Comparison of ENCODE assay signal across 9 cellular contexts in genomic region chr5:72015103-72015548, GRCh38.
DNase-seq lines count a peak whose midpoint lies in the region; ATAC-seq and TF ChIP-seq lines count a peak whose summit lies in the region.
"Had no signal": no experiment of that assay in that cellular context is flagged by ENCODE, and none has a peak within 500 bp of the region (broad histone marks: within the 10 kb centered on the region; RNA-seq: fewer than 3 reads in every experiment).

No MANE protein-coding gene starts in this region.

- H3K4me3 Mint-ChIP-seq in activated CD8-positive, alpha-beta T cell treated with anti-CD3 and anti-CD28 coated beads for 36 hours, result no peak overlapping the region
- no peak overlapping the region for H3K4me3 Mint-ChIP-seq in activated CD8-positive, alpha-beta T cell treated with anti-CD3 and anti-CD28 coated beads, Interleukin-2, amount 10 ng/mL, durations not matched to agents 7 days and 5 days

- no peak overlapping the region for H3K9ac ChIP-seq in subcutaneous abdominal adipose tissue (ENCODE audit: low read length in 5 of 5)
- H3K9ac ChIP-seq: BLaER1 treated with 17β-estradiol and CSF1 and Interleukin-3, amounts not matched to agents 10 nM and 100 nM had no signal

- H3K27me3 Mint-ChIP-seq in activated CD8-positive, alpha-beta T cell treated with anti-CD3 and anti-CD28 coated beads for 36 hours, result peaks cover 24% of the 10 kb centered on the region
- H3K27me3 Mint-ChIP-seq in activated CD8-positive, alpha-beta T cell treated with anti-CD3 and anti-CD28 coated beads, Interleukin-2, amount 10 ng/mL, durations not matched to agents 7 days and 5 days (ENCODE audit: low read depth), result peaks cover 4% of the 10 kb centered on the region

- peaks cover 0 to 5% (median 0%) of the 10 kb centered on the region in 5 donors for H3K9me3 ChIP-seq in subcutaneous abdominal adipose tissue (ENCODE audit: control insufficient read depth in 5 of 5, low read length in 5 of 5)

- H3K4me1 ChIP-seq in subcutaneous abdominal adipose tissue (ENCODE audit: control insufficient read depth in 5 of 5, insufficient read depth in 5 of 5, low read length in 5 of 5), result peaks cover 0 to 7% (median 5%) of the 10 kb centered on the region in 5 donors

- ATAC-seq in activated CD8-positive, alpha-beta T cell treated with anti-CD3 and anti-CD28 coated beads for 36 hours, result peak; percentile 47
- ATAC-seq in activated CD8-positive, alpha-beta T cell treated with anti-CD3 and anti-CD28 coated beads, Interleukin-2, amount 10 ng/mL, durations not matched to agents 7 days and 5 days, result no peak
- no peak for ATAC-seq in activated naive CD4-positive, alpha-beta T cell treated with anti-CD3 and anti-CD28 coated beads, Interleukin-2, amount 50 U/mL, for 72 hours
- ATAC-seq in HG02763 (IDR thresholded peaks at IDR 0.05; ENCODE audit: unreplicated experiment), result no peak
- ATAC-seq in HG03108 (IDR thresholded peaks at IDR 0.05; ENCODE audit: unreplicated experiment), result no peak

- H3K4me1 Mint-ChIP-seq in activated CD8-positive, alpha-beta T cell treated with anti-CD3 and anti-CD28 coated beads for 36 hours (ENCODE audit: low read depth), result peaks cover 2% of the 10 kb centered on the region
- H3K4me1 Mint-ChIP-seq in activated CD8-positive, alpha-beta T cell treated with anti-CD3 and anti-CD28 coated beads, Interleukin-2, amount 10 ng/mL, durations not matched to agents 7 days and 5 days (ENCODE audit: low read depth), result no peaks in the 10 kb centered on the region

- peak; percentile 32 for DNase-seq in activated CD8-positive, alpha-beta T cell treated with anti-CD3 and anti-CD28 coated beads for 36 hours
- no peak for DNase-seq in activated CD8-positive, alpha-beta T cell treated with anti-CD3 and anti-CD28 coated beads, Interleukin-2, amount 10 ng/mL, durations not matched to agents 7 days and 5 days
- DNase-seq in RPMI7951 (ENCODE audit: low read depth) (peak; percentile 92), fibroblast of the aortic adventitia (ENCODE audit: low read depth) (peak; percentile 92)
- DNase-seq in activated naive CD4-positive, alpha-beta T cell treated with anti-CD3 and anti-CD28 coated beads, Interleukin-2, amount 50 U/mL, for 72 hours (ENCODE audit: low spot score in 2 of 2), result no peak

- CTCF ChIA-PET in activated CD8-positive, alpha-beta T cell treated with anti-CD3 and anti-CD28 coated beads for 36 hours (lab: Charles Lee), result no interaction called here
- CTCF ChIA-PET in activated CD8-positive, alpha-beta T cell treated with anti-CD3 and anti-CD28 coated beads, Interleukin-2, amount 10 ng/mL, durations not matched to agents 7 days and 5 days (lab: Charles Lee), result interaction anchor here (1.1 kb wide), 1 partner anchor 8 kb away, joined by 4 read pairs; no protein-coding TSS in a partner anchor

- H3K36me3 Mint-ChIP-seq in activated CD8-positive, alpha-beta T cell treated with anti-CD3 and anti-CD28 coated beads for 36 hours (ENCODE audit: low read depth), result no peaks in the 10 kb centered on the region
- no peaks in the 10 kb centered on the region for H3K36me3 Mint-ChIP-seq in activated CD8-positive, alpha-beta T cell treated with anti-CD3 and anti-CD28 coated beads, Interleukin-2, amount 10 ng/mL, durations not matched to agents 7 days and 5 days (ENCODE audit: low read depth)
- no peaks in the 10 kb centered on the region for H3K36me3 Mint-ChIP-seq in activated naive CD4-positive, alpha-beta T cell treated with anti-CD3 and anti-CD28 coated beads, Interleukin-2, amount 50 U/mL, for 72 hours

- no peak for TF ChIP-seq CTCF in activated CD8-positive, alpha-beta T cell treated with anti-CD3 and anti-CD28 coated beads for 36 hours (IDR thresholded peaks at IDR 0.05)
- TF ChIP-seq CTCF in fibroblast of the aortic adventitia (IDR thresholded peaks at IDR 0.05; ENCODE audit: insufficient read depth, low read length), result no peak

- no peaks in the 10 kb centered on the region for H3K9me3 Mint-ChIP-seq in activated CD8-positive, alpha-beta T cell treated with anti-CD3 and anti-CD28 coated beads for 36 hours
- H3K9me3 Mint-ChIP-seq in activated CD8-positive, alpha-beta T cell treated with anti-CD3 and anti-CD28 coated beads, Interleukin-2, amount 10 ng/mL, durations not matched to agents 7 days and 5 days (ENCODE audit: insufficient read depth), result no peaks in the 10 kb centered on the region
- no peaks in the 10 kb centered on the region for H3K9me3 Mint-ChIP-seq in activated naive CD4-positive, alpha-beta T cell treated with anti-CD3 and anti-CD28 coated beads, Interleukin-2, amount 50 U/mL, for 72 hours

- intact Hi-C loops in activated CD8-positive, alpha-beta T cell treated with anti-CD3 and anti-CD28 coated beads for 36 hours (cut with micrococcal nuclease), result loop anchor here (5.0 kb wide), 1 partner anchor 233 kb away; no protein-coding TSS in a partner anchor

- H3K27ac ChIP-seq in subcutaneous abdominal adipose tissue (ENCODE audit: low read depth, low read length), result no peak overlapping the region
- H3K27ac ChIP-seq: BLaER1 treated with 17β-estradiol and CSF1 and Interleukin-3, amounts not matched to agents 10 nM and 100 nM had no signal

- H3K27me3 ChIP-seq in subcutaneous abdominal adipose tissue (ENCODE audit: control insufficient read depth in 5 of 5, insufficient read depth in 4 of 5, low read length in 5 of 5), result peaks cover 0 to 5% (median 0%) of the 10 kb centered on the region in 5 donors
- H3K27me3 ChIP-seq: BLaER1 treated with 17β-estradiol and CSF1 and Interleukin-3, amounts not matched to agents 10 nM and 100 nM had no signal

- no peak overlapping the region for H3K4me3 ChIP-seq in fibroblast of the aortic adventitia (ENCODE audit: low read depth, low read length)
- peak overlapping the region in 3 of 5 donors; percentile 19 to 30 (median 22) for H3K4me3 ChIP-seq in subcutaneous abdominal adipose tissue (ENCODE audit: low read depth in 1 of 5, low read length in 5 of 5)
- H3K4me3 ChIP-seq: BLaER1 treated with 17β-estradiol and CSF1 and Interleukin-3, amounts not matched to agents 10 nM and 100 nM had no signal

- no peaks in the 10 kb centered on the region for H3K36me3 ChIP-seq in subcutaneous abdominal adipose tissue (ENCODE audit: control insufficient read depth in 5 of 5, insufficient read depth in 5 of 5, low read length in 5 of 5)
- H3K36me3 ChIP-seq: BLaER1 treated with 17β-estradiol and CSF1 and Interleukin-3, amounts not matched to agents 10 nM and 100 nM had no signal

- no peak overlapping the region for H3K27ac Mint-ChIP-seq in activated CD8-positive, alpha-beta T cell treated with anti-CD3 and anti-CD28 coated beads for 36 hours
- H3K27ac Mint-ChIP-seq in activated CD8-positive, alpha-beta T cell treated with anti-CD3 and anti-CD28 coated beads, Interleukin-2, amount 10 ng/mL, durations not matched to agents 7 days and 5 days, result no peak overlapping the region
- no peak overlapping the region for H3K27ac Mint-ChIP-seq in activated naive CD4-positive, alpha-beta T cell treated with anti-CD3 and anti-CD28 coated beads, Interleukin-2, amount 50 U/mL, for 72 hours

- POLR2A ChIA-PET in activated CD8-positive, alpha-beta T cell treated with anti-CD3 and anti-CD28 coated beads for 36 hours (lab: Charles Lee), result no interaction called here
- POLR2A ChIA-PET in activated CD8-positive, alpha-beta T cell treated with anti-CD3 and anti-CD28 coated beads, Interleukin-2, amount 10 ng/mL, durations not matched to agents 7 days and 5 days (lab: Charles Lee), result no interaction called here

Comparison
In these comparisons a context has a peak if more than half of its experiments do, and no peak if none do; other contexts are left out.
1. DNase-seq: peak in activated CD8-positive, alpha-beta T cell treated with anti-CD3 and anti-CD28 coated beads for 36 hours (single experiment), RPMI7951 (single experiment) and fibroblast of the aortic adventitia (single experiment); none in activated CD8-positive, alpha-beta T cell treated with anti-CD3 and anti-CD28 coated beads, Interleukin-2, amount 10 ng/mL, durations not matched to agents 7 days and 5 days (single experiment) and activated naive CD4-positive, alpha-beta T cell treated with anti-CD3 and anti-CD28 coated beads, Interleukin-2, amount 50 U/mL, for 72 hours (0 of 2).